Comparison of ENCODE assay signal across 16 cellular contexts in genomic region chr19:9842834-9843625, GRCh38. TPM values are rescaled to one million over a fixed set of nuclear protein-coding genes. Genes with fewer than 3 reads are reported as not detected.
DNase-seq lines count a peak whose midpoint lies in the region; ATAC-seq, FAIRE-seq and TF ChIP-seq lines count a peak whose summit lies in the region.
"Had no signal": no experiment of that assay in that cellular context is flagged by ENCODE, and none has a peak within 500 bp of the region (broad histone marks: within the 10 kb centered on the region; RNA-seq: fewer than 3 reads in every experiment).

No MANE protein-coding gene starts in this region.

- TF ChIP-seq CTCF in left ventricle myocardium inferior (IDR thresholded peaks at IDR 0.05; ENCODE audit: borderline replicate concordance): no peak
- no peak for TF ChIP-seq CTCF in astrocyte (IDR thresholded peaks at IDR 0.05; ENCODE audit: insufficient read depth, low read depth, low read length)
- no peak for TF ChIP-seq CTCF in endothelial cell (IDR thresholded peaks at IDR 0.05; ENCODE audit: unreplicated experiment)

- peaks cover 19% of the 10 kb centered on the region for H3K79me2 ChIP-seq in astrocyte (ENCODE audit: insufficient read depth, low read length)

- ATAC-seq in Right ventricle myocardium superior (ENCODE audit: poor library complexity) (peak; percentile 23), GM19351 (IDR thresholded peaks at IDR 0.05; ENCODE audit: unreplicated experiment) (no peak)
- no peak for ATAC-seq in effector memory CD8-positive, alpha-beta T cell (replicated peaks)

- H3K9ac ChIP-seq in astrocyte (ENCODE audit: low read length): no peak overlapping the region
- H3K9ac ChIP-seq: BLaER1 had no signal

- H3K27me3 Mint-ChIP-seq in astrocyte (ENCODE audit: low read depth, unreplicated experiment) (no peaks in the 10 kb centered on the region), endothelial cell (ENCODE audit: unreplicated experiment) (peaks cover 10% of the 10 kb centered on the region)
- no peaks in the 10 kb centered on the region for H3K27me3 Mint-ChIP-seq in effector memory CD8-positive, alpha-beta T cell
- H3K27me3 Mint-ChIP-seq: CD8-positive, alpha-beta memory T cell had no signal

- H3K4me2 ChIP-seq in astrocyte (ENCODE audit: low read length): no peak overlapping the region
- H3K4me2 ChIP-seq: BLaER1 had no signal

- H3K36me3 ChIP-seq in left ventricle myocardium inferior (peaks cover 88% of the 10 kb centered on the region), astrocyte (ENCODE audit: insufficient read depth, low read length) (peaks cover 21% of the 10 kb centered on the region)

- H3K4me1 Mint-ChIP-seq in astrocyte (ENCODE audit: low read depth, unreplicated experiment): peaks cover 6% of the 10 kb centered on the region
- H3K4me1 Mint-ChIP-seq in endothelial cell (ENCODE audit: unreplicated experiment): no peaks in the 10 kb centered on the region
- H3K4me1 Mint-ChIP-seq in effector memory CD8-positive, alpha-beta T cell (ENCODE audit: low read depth in 2 of 2): peaks cover 18 to 28% of the 10 kb centered on the region in 2 donors

- H3K4me1 ChIP-seq in left ventricle myocardium inferior (peaks cover 40% of the 10 kb centered on the region), astrocyte (ENCODE audit: insufficient read depth, low read length) (peaks cover 10% of the 10 kb centered on the region)
- H3K4me1 ChIP-seq: BLaER1, Caco-2 had no signal

- H3K4me3 ChIP-seq in left ventricle myocardium inferior: no peak overlapping the region
- no peak overlapping the region for H3K4me3 ChIP-seq in astrocyte (ENCODE audit: insufficient read depth, low read depth, low read length)
- H3K4me3 ChIP-seq: BLaER1 had no signal

- H3K9me3 Mint-ChIP-seq in astrocyte (ENCODE audit: unreplicated experiment) (no peaks in the 10 kb centered on the region), endothelial cell (ENCODE audit: unreplicated experiment) (no peaks in the 10 kb centered on the region)
- no peaks in the 10 kb centered on the region for H3K9me3 Mint-ChIP-seq in effector memory CD8-positive, alpha-beta T cell
- H3K9me3 Mint-ChIP-seq: CD8-positive, alpha-beta memory T cell; HFFc6 had no signal

- peaks cover 32% of the 10 kb centered on the region for H3K36me3 Mint-ChIP-seq in astrocyte (ENCODE audit: low read depth, unreplicated experiment)
- H3K36me3 Mint-ChIP-seq in endothelial cell (ENCODE audit: low read depth, unreplicated experiment): peaks cover 41% of the 10 kb centered on the region
- H3K36me3 Mint-ChIP-seq in effector memory CD8-positive, alpha-beta T cell (ENCODE audit: insufficient read depth): peaks cover 29% of the 10 kb centered on the region

- no peak overlapping the region for H2AFZ ChIP-seq in astrocyte (ENCODE audit: low read depth, low read length)

- H3K27ac Mint-ChIP-seq in astrocyte (ENCODE audit: unreplicated experiment) (peak overlapping the region; percentile 58), endothelial cell (ENCODE audit: unreplicated experiment) (no peak overlapping the region)
- H3K27ac Mint-ChIP-seq in effector memory CD8-positive, alpha-beta T cell: no peak overlapping the region
- H3K27ac Mint-ChIP-seq: HFFc6 had no signal

- H3K4me3 Mint-ChIP-seq in astrocyte (ENCODE audit: unreplicated experiment): no peak overlapping the region
- peak overlapping the region; percentile 51 for H3K4me3 Mint-ChIP-seq in endothelial cell (ENCODE audit: unreplicated experiment)
- H3K4me3 Mint-ChIP-seq in effector memory CD8-positive, alpha-beta T cell: no peak overlapping the region
- H3K4me3 Mint-ChIP-seq: CD8-positive, alpha-beta memory T cell; HFFc6 had no signal

- intact Hi-C loops in Right ventricle myocardium superior (cut with DNase I) (no loop called here), left ventricle myocardium inferior (cut with micrococcal nuclease) (no loop called here)

- peak; percentile 56 for DNase-seq in Right ventricle myocardium superior
- no peak for DNase-seq in left ventricle myocardium inferior
- no peak for DNase-seq in astrocyte (ENCODE audit: low read depth)
- DNase-seq in endothelial cell (ENCODE audit: low spot score): no peak
- DNase-seq in kidney tubule cell (ENCODE audit: low spot score): no peak
- DNase-seq in effector memory CD8-positive, alpha-beta T cell: no peak
- DNase-seq: 8988T; AML-193; Caco-2; CD8-positive, alpha-beta memory T cell; DND-41; HCEC 1CT; HFFc6 had no signal

- peaks cover 67% of the 10 kb centered on the region for H4K20me1 ChIP-seq in astrocyte (ENCODE audit: insufficient read depth, low read length)

- FAIRE-seq in astrocyte (lab: Jason Lieb, UNC): no peak

- no peak overlapping the region for H3K27ac ChIP-seq in left ventricle myocardium inferior (replicated peaks)
- H3K27ac ChIP-seq in astrocyte (ENCODE audit: low read depth, low read length): no peak overlapping the region
- peak overlapping the region; percentile 24 for H3K27ac ChIP-seq in temporal lobe (ENCODE audit: low read depth, low read length)
- H3K27ac ChIP-seq: BLaER1 had no signal

- H3K27me3 ChIP-seq in left ventricle myocardium inferior (ENCODE audit: low read depth): no peaks in the 10 kb centered on the region
- H3K27me3 ChIP-seq in astrocyte (ENCODE audit: insufficient read depth, low read length): no peaks in the 10 kb centered on the region
- H3K27me3 ChIP-seq: BLaER1 had no signal

- peaks cover 8% of the 10 kb centered on the region for H3K9me3 ChIP-seq in left ventricle myocardium inferior (replicated peaks)
- no peaks in the 10 kb centered on the region for H3K9me3 ChIP-seq in astrocyte (ENCODE audit: insufficient read depth, low read depth, low read length)
- H3K9me3 ChIP-seq: BLaER1, Caco-2 had no signal

RNA-seq across cellular contexts. Expression of gene PIN1, which starts 7.9 kb away (rescaled TPM):
- 92.5 TPM for total RNA-seq in Right ventricle myocardium superior
- total RNA-seq in left ventricle myocardium inferior: 98.4 TPM
- total RNA-seq in astrocyte: 102 and 109 TPM in 2 replicates
- 69.9 TPM for total RNA-seq in endothelial cell (ENCODE audit: unreplicated experiment)
- 72.5 TPM for total RNA-seq in temporal lobe

RNA-seq across cellular contexts. Expression of gene UBL5, which starts 15.3 kb away (rescaled TPM):
- 595 TPM for total RNA-seq in Right ventricle myocardium superior
- total RNA-seq in left ventricle myocardium inferior: 538 TPM
- 519 and 547 TPM in 2 replicates for total RNA-seq in astrocyte
- total RNA-seq in endothelial cell (ENCODE audit: unreplicated experiment): 399 TPM
- 108 TPM for total RNA-seq in temporal lobe

RNA-seq across cellular contexts. Expression of gene FBXL12, which starts 24.2 kb away (rescaled TPM):
- 10.0 TPM for total RNA-seq in Right ventricle myocardium superior
- total RNA-seq in left ventricle myocardium inferior: 10.0 TPM
- total RNA-seq in astrocyte: 52.3 and 54.2 TPM in 2 replicates
- total RNA-seq in endothelial cell (ENCODE audit: unreplicated experiment): 45.9 TPM
- total RNA-seq in temporal lobe: 3.7 TPM
